Comparison of ENCODE assay signal across 8 cellular contexts in genomic region chr18:3447895-3448844, GRCh38. TPM values are rescaled to one million over a fixed set of nuclear protein-coding genes. Genes with fewer than 3 reads are reported as not detected.
DNase-seq lines count a peak whose midpoint lies in the region; ATAC-seq, FAIRE-seq and TF ChIP-seq lines count a peak whose summit lies in the region.

No MANE protein-coding gene starts in this region.

- WGBS in HepG2 (ENCODE audit: low lambda C conversion rate), result 1% methylated on average over 34 of the region's 63 CpGs

- H3K27me3 Mint-ChIP-seq in activated CD4-positive, alpha-beta T cell treated with anti-CD3 and anti-CD28 coated beads, Interleukin-2, amount 10 ng/mL, durations not matched to agents 24 days and 14 days, result no peaks in the 10 kb centered on the region

- H3K27ac Mint-ChIP-seq in activated CD4-positive, alpha-beta T cell treated with anti-CD3 and anti-CD28 coated beads, Interleukin-2, amount 10 ng/mL, durations not matched to agents 24 days and 14 days, result peak overlapping the region; percentile 99

- H3K4me2 ChIP-seq in BLaER1, result peak overlapping the region; percentile 92
- peak overlapping the region; percentile 99 for H3K4me2 ChIP-seq in HepG2 (ENCODE audit: low read depth, low read length)

- peak; percentile 14; the same call in 1 of the 2 replicates for TF ChIP-seq RAD21 in HepG2 (CRISPR knock-in tag; IDR thresholded peaks at IDR 0.05)

- peak; percentile 58 for ATAC-seq in GM19328 (IDR thresholded peaks at IDR 0.05; ENCODE audit: unreplicated experiment)
- ATAC-seq in HG03460 (IDR thresholded peaks at IDR 0.05; ENCODE audit: unreplicated experiment), result peak; percentile 57
- peak; percentile 85 for ATAC-seq in HepG2

- TF ChIP-seq POLR2A in HepG2 (IDR thresholded peaks at IDR 0.05; ENCODE audit: insufficient read depth in 1 of 2, low read depth in 2 of 2, low read length in 2 of 2), result peak; percentile 84 to 90

- H3K4me3 ChIP-seq in BLaER1 (peak overlapping the region; percentile 93), HepG2 (replicated peaks in 1 of 3; ENCODE audit: insufficient read depth in 1 of 3, low read depth in 2 of 3, low read length in 3 of 3) (peak overlapping the region; percentile 68 to 93 (median 93))

- POLR2A ChIA-PET in HepG2 (lab: Yijun Ruan, JAX), result interaction anchor here (0.7 to 3.1 kb wide), 12 partner anchors 9 to 217 kb away, joined by 3 to 31 read pairs (median 6); no protein-coding TSS in a partner anchor

- H3K4me1 ChIP-seq in BLaER1 (peaks cover 21% of the 10 kb centered on the region), HepG2 (ENCODE audit: insufficient read depth, low read length) (peaks cover 19% of the 10 kb centered on the region)

- H3K36me3 ChIP-seq in BLaER1 (no peaks in the 10 kb centered on the region), HepG2 (replicated peaks in 1 of 2; ENCODE audit: control insufficient read depth in 1 of 2, insufficient read depth in 2 of 2, low read length in 2 of 2) (no peaks in the 10 kb centered on the region)

- H3K9me3 ChIP-seq in BLaER1, result no peaks in the 10 kb centered on the region
- H3K9me3 ChIP-seq in HepG2 (ENCODE audit: low read length), result no peaks in the 10 kb centered on the region

- H3K4me3 Mint-ChIP-seq in activated CD4-positive, alpha-beta T cell treated with anti-CD3 and anti-CD28 coated beads, Interleukin-2, amount 10 ng/mL, durations not matched to agents 24 days and 14 days, result peak overlapping the region; percentile 96

- TF ChIP-seq EP300 in HepG2 (IDR thresholded peaks at IDR 0.05; ENCODE audit: low read depth in 2 of 2, low read length in 2 of 2), result peak in 1 of 2 experiments; percentile 44; a peak in 2 of 4 replicates
- TF ChIP-seq EP300 in HepG2 (CRISPR knock-in tag; IDR thresholded peaks at IDR 0.05; ENCODE audit: borderline replicate concordance), result peak; percentile 66; the same call in 1 of the 2 replicates

- peak overlapping the region; percentile 96 for H3K27ac ChIP-seq in BLaER1
- peak overlapping the region; percentile 88 for H3K27ac ChIP-seq in HepG2 (ENCODE audit: extremely low read length, insufficient read depth, low read length)

- CTCF ChIA-PET in HepG2 (lab: Yijun Ruan, JAX; ENCODE audit: low intra/inter-chr PET ratio, low total read pairs), result no interaction called here

- H3K9me3 Mint-ChIP-seq in activated CD4-positive, alpha-beta T cell treated with anti-CD3 and anti-CD28 coated beads, Interleukin-2, amount 10 ng/mL, durations not matched to agents 24 days and 14 days, result no peaks in the 10 kb centered on the region

- peaks cover 19% of the 10 kb centered on the region for H3K36me3 Mint-ChIP-seq in activated CD4-positive, alpha-beta T cell treated with anti-CD3 and anti-CD28 coated beads, Interleukin-2, amount 10 ng/mL, durations not matched to agents 24 days and 14 days (ENCODE audit: low read depth)

- DNase-seq in NCI-H524 (lab: John Stamatoyannopoulos, UW), result peak; percentile 87 to 89
- peak; percentile 96 for DNase-seq in activated CD4-positive, alpha-beta T cell treated with anti-CD3 and anti-CD28 coated beads, Interleukin-2, amount 10 ng/mL, durations not matched to agents 24 days and 14 days
- DNase-seq in dedifferentiated amniotic fluid mesenchymal stem cell (ENCODE audit: extremely low spot score), result peak; percentile 97
- DNase-seq in HepG2 (ENCODE audit: low spot score), result peak; percentile 93
- peak; percentile 73 to 75 for DNase-seq in stimulated activated CD4-positive, alpha-beta T cell treated with anti-CD3 and anti-CD28 coated beads, Interleukin-2, amount 100 ng/mL, for 48 hours

- in situ Hi-C loops in HepG2 (cut with HindIII; ENCODE audit: extremely low pct_ligation_motif_present, low pct_unique_long_range_greater_than_20kb), result no loop called here

- intact Hi-C loops in activated CD4-positive, alpha-beta T cell treated with anti-CD3 and anti-CD28 coated beads, Interleukin-2, amount 10 ng/mL, durations not matched to agents 24 days and 14 days (cut with micrococcal nuclease), result loop anchor here (1.0 to 5.0 kb wide), 11 partner anchors 36 to 1849 kb away; partner anchors contain the start of gene ZBTB14
- intact Hi-C loops in HepG2 (cut with micrococcal nuclease; ENCODE audit: unreplicated experiment), result loop anchor here (2.0 kb wide), 2 partner anchors 147 to 217 kb away; no protein-coding TSS in a partner anchor

- peak; percentile 21 for FAIRE-seq in HepG2 (lab: Jason Lieb, UNC)

- H4K20me1 ChIP-seq in BLaER1 (peaks cover 18% of the 10 kb centered on the region), HepG2 (ENCODE audit: insufficient read depth, low read length) (peaks cover 4% of the 10 kb centered on the region)

- H3K27me3 ChIP-seq in BLaER1 (no peaks in the 10 kb centered on the region), HepG2 (ENCODE audit: control insufficient read depth in 1 of 2, insufficient read depth in 2 of 2, low read length in 2 of 2) (no peaks in the 10 kb centered on the region; a peak in 1 of 5 replicates)

- H3K4me1 Mint-ChIP-seq in activated CD4-positive, alpha-beta T cell treated with anti-CD3 and anti-CD28 coated beads, Interleukin-2, amount 10 ng/mL, durations not matched to agents 24 days and 14 days, result peaks cover 35% of the 10 kb centered on the region

- peak; percentile 36 for TF ChIP-seq CTCF in HepG2 (CRISPR knock-in tag; IDR thresholded peaks at IDR 0.05)

- H3K9ac ChIP-seq in BLaER1, result peak overlapping the region; percentile 98
- peak overlapping the region; percentile 96 for H3K9ac ChIP-seq in HepG2 (ENCODE audit: insufficient read depth, low read depth, low read length)

- no peak overlapping the region for H2AFZ ChIP-seq in HepG2 (ENCODE audit: low read length)

- H3K79me2 ChIP-seq in HepG2 (ENCODE audit: insufficient read depth, low read length), result peaks cover 43% of the 10 kb centered on the region

- no TSS peak for BruUV-seq in HepG2 (replicated peaks; lab: Mats Ljungman, UMichigan)

TF ChIP-seq in HepG2, 621 proteins besides CTCF, POLR2A, EP300 and RAD21 (continues in another document):
- TF ChIP-seq ZNF382 (CRISPR knock-in tag; IDR thresholded peaks at IDR 0.05; ENCODE audit: borderline replicate concordance) (no peak), MTF1 (CRISPR knock-in tag; IDR thresholded peaks at IDR 0.05) (peak; percentile 26; the same call in 1 of the 2 replicates), GABPA (IDR thresholded peaks at IDR 0.05; ENCODE audit: low read depth, low read length) (no peak), GABPA (CRISPR knock-in tag; IDR thresholded peaks at IDR 0.05; ENCODE audit: low read depth) (peak; percentile 51)
- TF ChIP-seq, protein P1, sequence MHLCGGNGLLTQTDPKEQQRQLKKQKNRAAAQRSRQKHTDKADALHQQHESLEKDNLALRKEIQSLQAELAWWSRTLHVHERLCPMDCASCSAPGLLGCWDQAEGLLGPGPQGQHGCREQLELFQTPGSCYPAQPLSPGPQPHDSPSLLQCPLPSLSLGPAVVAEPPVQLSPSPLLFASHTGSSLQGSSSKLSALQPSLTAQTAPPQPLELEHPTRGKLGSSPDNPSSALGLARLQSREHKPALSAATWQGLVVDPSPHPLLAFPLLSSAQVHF (CRISPR knock-in tag; IDR thresholded peaks at IDR 0.05), result peak; percentile 79; the same call in 1 of the 2 replicates
- TF ChIP-seq, protein P2, sequence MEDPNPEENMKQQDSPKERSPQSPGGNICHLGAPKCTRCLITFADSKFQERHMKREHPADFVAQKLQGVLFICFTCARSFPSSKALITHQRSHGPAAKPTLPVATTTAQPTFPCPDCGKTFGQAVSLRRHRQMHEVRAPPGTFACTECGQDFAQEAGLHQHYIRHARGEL (CRISPR knock-in tag; IDR thresholded peaks at IDR 0.05), result 0 out of 2 replicates have a peak, but pooled peaks have one; percentile 52

RNA-seq across cellular contexts. Expression of gene TGIF1, which starts 1.8 kb away (rescaled TPM):
- 44.0 and 50.7 TPM in 2 replicates for total RNA-seq in activated CD4-positive, alpha-beta T cell treated with anti-CD3 and anti-CD28 coated beads, Interleukin-2, amount 10 ng/mL, durations not matched to agents 24 days and 14 days
- total RNA-seq in HepG2 (2016; rRNA removed; fragmentation: Illumina TruSeq; extraction: Trizol), result 44.0 and 50.0 TPM in 2 replicates
- total RNA-seq in HepG2 (2016; cell fraction: cytosol; rRNA removed; fragmentation: Illumina TruSeq; extraction: Trizol; ENCODE audit: low read depth), result 15.3 and 17.9 TPM in 2 replicates
- total RNA-seq in HepG2 (2016; cell fraction: insoluble cytoplasmic fraction; rRNA removed; fragmentation: Illumina TruSeq; extraction: Trizol), result 39.7 and 48.5 TPM in 2 replicates
- total RNA-seq in HepG2 (2016; cell fraction: membrane; rRNA removed; fragmentation: Illumina TruSeq; extraction: Trizol), result 31.9 and 33.8 TPM in 2 replicates
- 48.5 and 49.4 TPM in 2 replicates for total RNA-seq in HepG2 (2016; cell fraction: nucleus; rRNA removed; fragmentation: Illumina TruSeq; extraction: Trizol)
- 76.1 and 76.3 TPM in 2 replicates for polyA plus RNA-seq in HepG2 (2011; rRNA removed)
- polyA plus RNA-seq in HepG2 (2011; cell fraction: cytosol; rRNA removed), result 82.7 and 83.0 TPM in 2 replicates
- polyA plus RNA-seq in HepG2 (2011; cell fraction: nucleus; rRNA removed), result 170 and 172 TPM in 2 replicates
- 35.4 and 51.3 TPM in 2 replicates for polyA plus RNA-seq in HepG2 (2012)
- polyA plus RNA-seq in HepG2 (2016; cell fraction: cytosol; fragmentation: Illumina TruSeq; extraction: Trizol; ENCODE audit: low read depth), result 8.5 and 8.6 TPM in 2 replicates
- 37.9 and 44.1 TPM in 2 replicates for polyA plus RNA-seq in HepG2 (2016; cell fraction: insoluble cytoplasmic fraction; fragmentation: Illumina TruSeq; extraction: Trizol; ENCODE audit: low read depth)
- polyA plus RNA-seq in HepG2 (2016; cell fraction: membrane; fragmentation: Illumina TruSeq; extraction: Trizol; ENCODE audit: low read depth), result 16.3 and 18.7 TPM in 2 replicates
- polyA plus RNA-seq in HepG2 (2016; cell fraction: nucleus; fragmentation: Illumina TruSeq; extraction: Trizol; ENCODE audit: insufficient read depth, low read depth), result 82.0 and 82.8 TPM in 2 replicates
- 89.5 and 113 TPM in 2 replicates for polyA minus RNA-seq in HepG2 (2011; rRNA and poly(A)+ RNA removed; ENCODE audit: low replicate concordance)
- 43.2 and 45.1 TPM in 2 replicates for polyA minus RNA-seq in HepG2 (2011; cell fraction: cytosol; rRNA and poly(A)+ RNA removed)
- 66.8 and 68.0 TPM in 2 replicates for polyA minus RNA-seq in HepG2 (2011; cell fraction: nucleus; rRNA and poly(A)+ RNA removed)

Comparison
In these comparisons a context has a peak if more than half of its experiments do, and no peak if none do; other contexts are left out.
1. Peak in every context shown above with its lines: DNase-seq, ATAC-seq, H3K4me3 ChIP-seq and H3K27ac ChIP-seq.